In genomic region chr7:91953618-91954017, GRCh38 we compare ENCODE assay signal across 10 cellular contexts. TPM values are rescaled to one million over a fixed set of nuclear protein-coding genes. Genes with fewer than 3 reads are reported as not detected.
DNase-seq lines count a peak whose midpoint lies in the region; ATAC-seq and TF ChIP-seq lines count a peak whose summit lies in the region.
"Had no signal": no experiment of that assay in that cellular context is flagged by ENCODE, and none has a peak within 500 bp of the region (broad histone marks: within the 10 kb centered on the region; RNA-seq: fewer than 3 reads in every experiment).

No MANE protein-coding gene starts in this region.

- H3K79me2 ChIP-seq in smooth muscle cell (ENCODE audit: low read depth): peaks cover 94% of the 10 kb centered on the region

- TF ChIP-seq CTCF in cardiac muscle cell (IDR thresholded peaks at IDR 0.05; ENCODE audit: low read depth, low read length) (peak; percentile 21), heart left ventricle (IDR thresholded peaks at IDR 0.05) (peak in 4 of 12 donors; percentile 14 to 20 (median 18)), smooth muscle cell (IDR thresholded peaks at IDR 0.05; ENCODE audit: borderline replicate concordance, insufficient read depth, poor library complexity, severe bottlenecking) (peak; percentile 21)

- H3K4me2 ChIP-seq in smooth muscle cell: no peak overlapping the region

- no peak for TF ChIP-seq POLR2A in heart left ventricle (IDR thresholded peaks at IDR 0.05)

- H3K4me1 ChIP-seq in cardiac muscle cell (ENCODE audit: low read depth) (peaks cover 12% of the 10 kb centered on the region), heart left ventricle (peaks cover 0 to 31% (median 14%) of the 10 kb centered on the region in 12 donors), smooth muscle cell (ENCODE audit: low read depth) (peaks cover 4% of the 10 kb centered on the region)

- in situ Hi-C loops in KBM-7 (cut with MboI; ENCODE audit: low pct_unique_long_range_greater_than_20kb, low sequenced_read_pairs): no loop called here

- no peak overlapping the region for H2AFZ ChIP-seq in smooth muscle cell (ENCODE audit: low read depth)

- H4K20me1 ChIP-seq in smooth muscle cell (ENCODE audit: low read depth): peaks cover 99% of the 10 kb centered on the region

- no peak overlapping the region for H3K9ac ChIP-seq in smooth muscle cell (ENCODE audit: low read depth)

- H3K36me3 ChIP-seq in cardiac muscle cell (no peaks in the 10 kb centered on the region), heart left ventricle (no peaks in the 10 kb centered on the region), smooth muscle cell (ENCODE audit: low read depth) (no peaks in the 10 kb centered on the region)
- H3K36me3 ChIP-seq: MG63 had no signal

- DNase-seq in cardiac muscle cell (ENCODE audit: low read depth in 1 of 2, low spot score in 1 of 2): peak in 1 of 2 donors; percentile 38
- no peak for DNase-seq in heart left ventricle
- DNase-seq in NAMALWA (ENCODE audit: low spot score): peak; percentile 61
- peak; percentile 52 for DNase-seq in dermis blood vessel endothelial cell
- no peak for DNase-seq in smooth muscle cell (lab: John Stamatoyannopoulos, UW; ENCODE audit: unreplicated experiment)
- DNase-seq in KBM-7: no peak
- DNase-seq in cerebellum (ENCODE audit: low spot score): no peak
- DNase-seq: CD8-positive, alpha-beta memory T cell; MG63 had no signal

- H3K27me3 ChIP-seq in cardiac muscle cell: no peaks in the 10 kb centered on the region
- no peaks in the 10 kb centered on the region for H3K27me3 ChIP-seq in heart left ventricle
- H3K27me3 ChIP-seq in smooth muscle cell (ENCODE audit: low read depth): no peaks in the 10 kb centered on the region
- H3K27me3 ChIP-seq: MG63 had no signal

- H3K27ac ChIP-seq in cardiac muscle cell: no peak overlapping the region
- no peak overlapping the region for H3K27ac ChIP-seq in heart left ventricle
- H3K27ac ChIP-seq in smooth muscle cell (ENCODE audit: low read depth): no peak overlapping the region

- 77 to 92% (median 86%) methylated on average over 3 of the region's 3 CpGs for WGBS in heart left ventricle, 4 donors
- WGBS in smooth muscle cell (ENCODE audit: low lambda C conversion rate): 94% methylated on average over 3 of the region's 3 CpGs

- H3K9me3 ChIP-seq in cardiac muscle cell (ENCODE audit: low read depth) (no peaks in the 10 kb centered on the region), heart left ventricle (no peaks in the 10 kb centered on the region), smooth muscle cell (replicated peaks; ENCODE audit: low read depth) (no peaks in the 10 kb centered on the region)
- H3K9me3 ChIP-seq: MG63 had no signal

- intact Hi-C loops in heart left ventricle (cut with DNase I): loop anchor here in 1 of 10 donors (10.0 kb wide), 1 partner anchor 101 kb away; no protein-coding TSS in a partner anchor

- ATAC-seq in heart left ventricle (no peak), HG03095 (IDR thresholded peaks at IDR 0.05; ENCODE audit: unreplicated experiment) (no peak)

- no peaks in the 10 kb centered on the region for H3F3A ChIP-seq in smooth muscle cell (ENCODE audit: low read depth)

- H3K4me3 ChIP-seq in cardiac muscle cell: no peak overlapping the region
- no peak overlapping the region for H3K4me3 ChIP-seq in heart left ventricle
- H3K4me3 ChIP-seq in smooth muscle cell: no peak overlapping the region
- H3K4me3 ChIP-seq: MG63 had no signal

RNA-seq across cellular contexts. Expression of gene AKAP9, which starts 13.0 kb away (rescaled TPM):
- total RNA-seq in cardiac muscle cell: 19.1 and 41.4 TPM in 2 replicates
- polyA plus RNA-seq in cardiac muscle cell: 57.1 and 77.0 TPM in 2 replicates
- 10 to 100 TPM; 38.2 to 58.6 (median 51.8) TPM for total RNA-seq in heart left ventricle
- polyA plus RNA-seq in heart left ventricle: 10 to 100 TPM; 13.2 to 22.3 TPM
- 50.0 and 64.3 TPM in 2 replicates for total RNA-seq in dermis blood vessel endothelial cell
- 57.8 and 62.7 TPM in 2 replicates for total RNA-seq in smooth muscle cell
- 41.7 and 66.3 TPM in 2 replicates for polyA plus RNA-seq in smooth muscle cell
- total RNA-seq in cerebellum: 174 TPM

Comparison
In these comparisons a context has a peak if more than half of its experiments do, and no peak if none do; other contexts are left out.
1. DNase-seq: peak in NAMALWA (single experiment) and dermis blood vessel endothelial cell (single experiment); none in heart left ventricle (0 of 5), smooth muscle cell (single experiment), KBM-7 (single experiment) and cerebellum (single experiment).